In the genomic region with DNA sequence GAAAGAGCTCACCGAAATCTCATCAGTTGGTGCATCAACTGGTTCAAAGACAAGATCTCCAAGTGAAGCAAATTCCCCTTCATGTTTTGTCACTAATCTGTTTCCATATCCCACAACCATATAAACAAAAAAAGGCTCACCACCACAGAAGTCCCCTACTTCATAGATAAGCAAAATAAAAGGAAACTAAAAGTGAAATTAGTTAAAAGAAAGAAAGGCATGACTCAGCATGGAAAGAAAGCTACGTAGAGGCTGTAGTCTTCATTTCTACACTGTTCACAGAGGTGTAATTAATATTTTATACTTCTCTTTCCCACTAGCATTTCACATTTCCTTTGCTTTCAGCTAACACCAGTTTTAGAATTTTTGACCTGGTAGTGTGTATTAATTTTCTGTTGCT, we compare ENCODE assay signal across 21 cellular contexts.
DNase-seq lines count a peak whose midpoint lies in the region; ATAC-seq, FAIRE-seq and TF ChIP-seq lines count a peak whose summit lies in the region.
"Had no signal": no experiment of that assay in that cellular context is flagged by ENCODE, and none has a peak within 500 bp of the region (broad histone marks: within the 10 kb centered on the region; RNA-seq: fewer than 3 reads in every experiment).

No MANE protein-coding gene starts in this region.

- BruUV-seq in GM12878 (replicated peaks; lab: Mats Ljungman, UMichigan): no TSS peak

- TF ChIP-seq POLR2A in GM12878 (IDR thresholded peaks at IDR 0.05; ENCODE audit: low read depth, low read length): no peak

- no peaks in the 10 kb centered on the region for H4K20me1 ChIP-seq in GM12878 (ENCODE audit: control insufficient read depth, insufficient read depth)

- TF ChIP-seq RAD21 in GM12878 (IDR thresholded peaks at IDR 0.05; ENCODE audit: insufficient read depth, low read depth, low read length): no peak

- H3K9me3 ChIP-seq in GM12878 (replicated peaks; ENCODE audit: control insufficient read depth, insufficient read depth, low read length): no peaks in the 10 kb centered on the region
- H3K9me3 ChIP-seq: BE2C had no signal

- peak; percentile 67 for ATAC-seq in GM18870 (IDR thresholded peaks at IDR 0.05; ENCODE audit: unreplicated experiment)
- ATAC-seq in GM12878: peak; percentile 60
- ATAC-seq: HCT116 had no signal

- peak; percentile 25 for DNase-seq in M059J (ENCODE audit: low read depth)
- DNase-seq in GM12878 (ENCODE audit: low read depth, low spot score): no peak
- no peak for DNase-seq in putamen (ENCODE audit: low spot score)
- no peak for DNase-seq in NK-92 (lab: John Stamatoyannopoulos, UW; ENCODE audit: unreplicated experiment)
- DNase-seq in H7: no peak
- DNase-seq: BE2C; C1 segment of cervical spinal cord; CD4-positive, CD25-positive, alpha-beta regulatory T cell; CD8-positive, alpha-beta memory T cell; COR-L47; DMS153; DMS79; GF-D8; GM23248; HFFc6; Kasumi-1; KG1 had no signal

- WGBS in GM12878 (ENCODE audit: insufficient coverage, insufficient replicate concordance, low lambda C conversion rate, missing lambda C conversion rate): 39% methylated on average over 2 of the region's 2 CpGs

- no peak for FAIRE-seq in GM12878 (lab: Jason Lieb, UNC)
- FAIRE-seq: GM19239 had no signal

- H3K4me1 ChIP-seq in ACC112 (ENCODE audit: control insufficient read depth, insufficient read depth, low read length, unreplicated experiment) (no peaks in the 10 kb centered on the region), GM12878 (ENCODE audit: control insufficient read depth, insufficient read depth, low read length) (no peaks in the 10 kb centered on the region)

- no peak overlapping the region for H3K4me2 ChIP-seq in GM12878 (ENCODE audit: control insufficient read depth, insufficient read depth)

- POLR2A ChIA-PET in GM12878 (lab: Charles Lee): no interaction called here

- no peaks in the 10 kb centered on the region for H3K27me3 ChIP-seq in ACC112 (ENCODE audit: insufficient read depth, low read length)
- no peaks in the 10 kb centered on the region for H3K27me3 ChIP-seq in GM12878 (replicated peaks in 1 of 2; ENCODE audit: control insufficient read depth in 2 of 2, insufficient read depth in 2 of 2, low read length in 1 of 2)
- H3K27me3 ChIP-seq in H7 (ENCODE audit: control insufficient read depth, insufficient read depth, low read length): no peaks in the 10 kb centered on the region
- H3K27me3 ChIP-seq: BE2C had no signal

- TF ChIP-seq CTCF in GM12878 (IDR thresholded peaks at IDR 0.05 in 2 of 3, conservative IDR thresholded peaks at IDR 0.05 in 1 of 3; ENCODE audit: control insufficient read depth in 2 of 3, extremely low read depth in 1 of 3, insufficient read depth in 1 of 3, low read depth in 3 of 3, low read length in 3 of 3): no peak

- H3K36me3 ChIP-seq in ACC112 (ENCODE audit: insufficient read depth, low read length): no peaks in the 10 kb centered on the region
- no peaks in the 10 kb centered on the region for H3K36me3 ChIP-seq in GM12878 (ENCODE audit: control insufficient read depth in 2 of 2, insufficient read depth in 2 of 2, low read length in 1 of 2)
- no peaks in the 10 kb centered on the region for H3K36me3 ChIP-seq in H7 (replicated peaks; ENCODE audit: control insufficient read depth, insufficient read depth, low read length)
- H3K36me3 ChIP-seq: BE2C had no signal

- peak overlapping the region; percentile 38 for H2AFZ ChIP-seq in ACC112 (ENCODE audit: low read length, unreplicated experiment)
- no peak overlapping the region for H2AFZ ChIP-seq in GM12878 (ENCODE audit: control insufficient read depth, low read depth, low read length)
- H2AFZ ChIP-seq: GM23248 had no signal

- H3K9ac ChIP-seq in GM12878 (ENCODE audit: control insufficient read depth, insufficient read depth, low read length): no peak overlapping the region
- H3K9ac ChIP-seq: GM23248 had no signal

- RAD21 ChIA-PET in GM12878 (lab: Charles Lee; ENCODE audit: unreplicated experiment): no interaction called here

- peak overlapping the region; percentile 25; the same call in 1 of the 2 replicates for H3K4me3 ChIP-seq in ACC112 (ENCODE audit: low read depth, low read length)
- H3K4me3 ChIP-seq in GM12878: no peak overlapping the region
- no peak overlapping the region for H3K4me3 ChIP-seq in H7 (ENCODE audit: insufficient read depth, low read depth, low read length)
- H3K4me3 ChIP-seq: GM23248 had no signal

- SMC1A ChIA-PET in GM12878 (lab: Charles Lee; ENCODE audit: uncharacterized antibody, unreplicated experiment): no interaction called here

- CTCF ChIA-PET in GM12878 (lab: Yijun Ruan, JAX): no interaction called here

- intact Hi-C loops in GM12878 (cut with micrococcal nuclease; ENCODE audit: unreplicated experiment): no loop called here

- H3K79me2 ChIP-seq in ACC112 (ENCODE audit: control insufficient read depth, insufficient read depth, low read length, unreplicated experiment) (no peaks in the 10 kb centered on the region), GM12878 (ENCODE audit: control insufficient read depth, insufficient read depth, low read length) (no peaks in the 10 kb centered on the region)

- in situ Hi-C loops in GM12878 (cut with MboI): no loop called here

- H3K27ac ChIP-seq in ACC112 (ENCODE audit: low read depth, low read length) (no peak overlapping the region), GM12878 (ENCODE audit: control insufficient read depth, insufficient read depth) (no peak overlapping the region)
- H3K27ac ChIP-seq: GM23248 had no signal

- TF ChIP-seq EP300 in GM12878 (IDR thresholded peaks at IDR 0.05; ENCODE audit: borderline replicate concordance in 1 of 2, control insufficient read depth in 1 of 2, low read depth in 2 of 2, low read length in 2 of 2): no peak

TF ChIP-seq in GM12878, 131 proteins besides CTCF, POLR2A, EP300 and RAD21 (continues in another document):
- TF ChIP-seq ZBED1 (IDR thresholded peaks at IDR 0.05; ENCODE audit: borderline replicate concordance): no peak
- no peak for TF ChIP-seq POU2F2 (IDR thresholded peaks at IDR 0.05; ENCODE audit: borderline replicate concordance, low read depth, low read length)
- no peak for TF ChIP-seq ZNF274 (IDR thresholded peaks at IDR 0.05; ENCODE audit: insufficient read depth, insufficient read length)
- no peak for TF ChIP-seq TBL1XR1 (IDR thresholded peaks at IDR 0.05; ENCODE audit: low read depth, low read length)
- TF ChIP-seq MLLT1 (IDR thresholded peaks at IDR 0.05): no peak
- no peak for TF ChIP-seq YY1 (IDR thresholded peaks at IDR 0.05; ENCODE audit: low read depth, low read length)
- TF ChIP-seq MEF2B (IDR thresholded peaks at IDR 0.05; ENCODE audit: partially characterized antibody, poor library complexity, severe bottlenecking): no peak
- TF ChIP-seq CREB1 (IDR thresholded peaks at IDR 0.05; ENCODE audit: low read depth): no peak
- TF ChIP-seq NFYA (IDR thresholded peaks at IDR 0.05; ENCODE audit: borderline replicate concordance, low read depth, low read length): no peak
- no peak for TF ChIP-seq TARDBP (IDR thresholded peaks at IDR 0.05; ENCODE audit: borderline replicate concordance)
- no peak for TF ChIP-seq ZBTB4 (CRISPR knock-in tag; IDR thresholded peaks at IDR 0.05)
- no peak for TF ChIP-seq CHD4 (IDR thresholded peaks at IDR 0.05)
- no peak for TF ChIP-seq ASH2L (IDR thresholded peaks at IDR 0.05; ENCODE audit: borderline replicate concordance, low read depth)
- TF ChIP-seq MXI1 (IDR thresholded peaks at IDR 0.05; ENCODE audit: low read depth, low read length): no peak
- TF ChIP-seq BRCA1 (IDR thresholded peaks at IDR 0.05; ENCODE audit: low read depth, low read length): no peak
